Comparison of ENCODE assay signal across 14 cellular contexts in the genomic region with DNA sequence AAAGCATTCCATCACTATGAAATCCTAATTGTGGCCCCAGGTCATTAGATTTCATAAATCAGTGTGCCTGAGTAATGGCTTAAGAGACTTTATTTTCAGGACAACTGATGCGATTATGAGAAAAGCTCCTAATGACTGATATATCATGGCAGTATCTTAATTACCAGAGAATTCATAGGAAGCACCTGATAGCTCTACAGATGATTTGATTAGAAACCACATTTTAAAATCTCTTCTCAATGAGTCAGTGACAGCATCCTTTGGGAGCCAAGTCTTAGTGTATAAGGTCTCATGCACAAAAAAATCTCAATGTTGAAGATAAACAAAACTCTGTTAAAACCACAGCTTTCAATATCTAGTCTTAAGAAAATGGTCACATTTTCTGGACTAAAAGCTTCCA.
DNase-seq lines count a peak whose midpoint lies in the region; ATAC-seq lines count a peak whose summit lies in the region.
"Had no signal": no experiment of that assay in that cellular context is flagged by ENCODE, and none has a peak within 500 bp of the region (broad histone marks: within the 10 kb centered on the region; RNA-seq: fewer than 3 reads in every experiment).

No MANE protein-coding gene starts in this region.

- H3K27me3 ChIP-seq in GM23248 (replicated peaks; ENCODE audit: insufficient read depth) (no peaks in the 10 kb centered on the region), adipocyte (replicated peaks; ENCODE audit: control insufficient read depth, insufficient read depth, low read length) (no peaks in the 10 kb centered on the region)

- H3K9me2 ChIP-seq in GM23248 (ENCODE audit: insufficient read depth), result no peaks in the 10 kb centered on the region

- H3K4me1 ChIP-seq in GM23248 (ENCODE audit: insufficient read depth) (peaks cover 20% of the 10 kb centered on the region), adipocyte (ENCODE audit: control insufficient read depth, insufficient read depth, low read length) (peaks cover 29% of the 10 kb centered on the region)

- H4K20me1 ChIP-seq in GM23248 (ENCODE audit: insufficient read depth), result no peaks in the 10 kb centered on the region

- no peak overlapping the region for H3K9ac ChIP-seq in GM23248
- no peak overlapping the region for H3K9ac ChIP-seq in adipocyte (ENCODE audit: low read length)

- 68 to 80% methylated on average over 1 of the region's 1 CpG for WGBS in GM23248 (ENCODE audit: low coverage in 1 of 2, low lambda C conversion rate in 2 of 2, missing lambda C conversion rate in 2 of 2), 2 experiments

- in situ Hi-C loops in GM23248 (cut with MboI), result no loop called here

- no peak overlapping the region for H2AFZ ChIP-seq in GM23248

- peak overlapping the region; percentile 3 for H3K4me2 ChIP-seq in GM23248 (ENCODE audit: unreplicated experiment)

- H3K4me3 ChIP-seq in GM23248, result no peak overlapping the region
- H3K4me3 ChIP-seq in adipocyte (ENCODE audit: low read length), result no peak overlapping the region

- H3K27ac ChIP-seq in GM23248, result no peak overlapping the region

- H3K79me2 ChIP-seq in GM23248 (ENCODE audit: insufficient read depth), result no peaks in the 10 kb centered on the region

- ATAC-seq in GM18520 (IDR thresholded peaks at IDR 0.05; ENCODE audit: unreplicated experiment), result no peak
- ATAC-seq in HG03469 (IDR thresholded peaks at IDR 0.05; ENCODE audit: unreplicated experiment), result no peak
- ATAC-seq: PC-3 had no signal

- H3K9me3 ChIP-seq in GM23248 (ENCODE audit: low read depth) (no peaks in the 10 kb centered on the region), adipocyte (ENCODE audit: control insufficient read depth, low read length) (no peaks in the 10 kb centered on the region)

- peaks cover 22% of the 10 kb centered on the region for H3F3A ChIP-seq in GM23248 (ENCODE audit: insufficient read depth)

- H3K36me3 ChIP-seq in GM23248 (ENCODE audit: low read depth) (no peaks in the 10 kb centered on the region), adipocyte (ENCODE audit: control insufficient read depth, insufficient read depth, low read length, severe bottlenecking) (no peaks in the 10 kb centered on the region)

- peak; percentile 82 for DNase-seq in A172 (ENCODE audit: low spot score)
- peak; percentile 56 for DNase-seq in GM23248
- peak; percentile 23 for DNase-seq in adipocyte (ENCODE audit: low read depth)
- peak; percentile 80 for DNase-seq in fibroblast of peridontal ligament (ENCODE audit: extremely low read depth)
- DNase-seq in globus pallidus (ENCODE audit: low spot score), result no peak
- no peak for DNase-seq in T1000 (lab: John Stamatoyannopoulos, UW)
- DNase-seq: Calu3, DMS79, HCEC 1CT, NCI-H2081 treated with DMSO at 0.1 percent for 48 hours, NCI-H526, PC-3 had no signal

Comparison
In these comparisons a context has a peak if more than half of its experiments do, and no peak if none do; other contexts are left out.
1. DNase-seq: peak in A172 (single experiment), GM23248 (single experiment), adipocyte (single experiment) and fibroblast of peridontal ligament (single experiment); none in globus pallidus (single experiment) and T1000 (single experiment).